ENCODE assay signal across 19 cellular contexts in the genomic region with DNA sequence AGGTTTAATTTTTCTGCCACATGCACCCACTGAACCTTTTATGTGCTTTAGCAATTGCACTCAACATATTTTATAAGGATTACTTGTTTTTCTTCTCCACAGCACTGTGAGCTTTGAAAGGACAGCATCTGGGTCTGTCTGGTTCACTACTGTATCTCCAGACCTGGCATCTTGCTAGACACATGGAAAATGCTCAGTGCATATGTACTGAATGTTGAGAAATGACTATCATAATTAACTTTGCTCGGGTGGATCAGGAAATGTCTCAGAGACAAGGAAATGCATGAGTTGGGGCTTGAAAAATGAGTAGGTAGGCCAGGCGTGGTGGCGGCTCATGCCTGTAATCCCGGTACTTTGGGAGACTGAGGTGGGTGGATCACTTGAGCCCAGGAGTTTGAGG. TPM values are rescaled to one million over a fixed set of nuclear protein-coding genes. Genes with fewer than 3 reads are reported as not detected.
DNase-seq lines count a peak whose midpoint lies in the region; ATAC-seq and TF ChIP-seq lines count a peak whose summit lies in the region.
"Had no signal": no experiment of that assay in that cellular context is flagged by ENCODE, and none has a peak within 500 bp of the region (broad histone marks: within the 10 kb centered on the region; RNA-seq: fewer than 3 reads in every experiment).

No MANE protein-coding gene starts in this region.

- H3K27me3 ChIP-seq in BE2C, result no peaks in the 10 kb centered on the region
- H3K27me3 ChIP-seq: BLaER1 treated with 17β-estradiol and CSF1 and Interleukin-3, amounts not matched to agents 10 nM and 100 nM; body of pancreas had no signal

- no peaks in the 10 kb centered on the region for H3K4me1 Mint-ChIP-seq in immature natural killer cell
- no peaks in the 10 kb centered on the region for H3K4me1 Mint-ChIP-seq in stimulated activated naive CD8-positive, alpha-beta T cell treated with anti-CD3 and anti-CD28 coated beads, Interleukin-15, amount 100 ng/mL, for 72 hours
- H3K4me1 Mint-ChIP-seq: neural crest cell had no signal

- no peaks in the 10 kb centered on the region for H3K4me1 ChIP-seq in BE2C
- H3K4me1 ChIP-seq: BLaER1 treated with 17β-estradiol and CSF1 and Interleukin-3, amounts not matched to agents 10 nM and 100 nM; body of pancreas had no signal

- no peak overlapping the region for H3K4me3 ChIP-seq in BE2C (ENCODE audit: low read depth, low read length)
- H3K4me3 ChIP-seq: BLaER1 treated with 17β-estradiol and CSF1 and Interleukin-3, amounts not matched to agents 10 nM and 100 nM; body of pancreas; SK-N-MC had no signal

- H3K36me3 ChIP-seq in BE2C, result no peaks in the 10 kb centered on the region
- H3K36me3 ChIP-seq: BLaER1 treated with 17β-estradiol and CSF1 and Interleukin-3, amounts not matched to agents 10 nM and 100 nM had no signal

- TF ChIP-seq CTCF in BE2C (IDR thresholded peaks at IDR 0.05; ENCODE audit: low read depth, low read length), result no peak

- no peaks in the 10 kb centered on the region for H3K9me3 ChIP-seq in BE2C
- H3K9me3 ChIP-seq: BLaER1 treated with 17β-estradiol and CSF1 and Interleukin-3, amounts not matched to agents 10 nM and 100 nM; body of pancreas had no signal

- H3K9me3 Mint-ChIP-seq in immature natural killer cell, result no peaks in the 10 kb centered on the region
- H3K9me3 Mint-ChIP-seq in stimulated activated naive CD8-positive, alpha-beta T cell treated with anti-CD3 and anti-CD28 coated beads, Interleukin-15, amount 100 ng/mL, for 72 hours, result peaks cover 0 to 5% of the 10 kb centered on the region in 2 donors
- H3K9me3 Mint-ChIP-seq: activated naive CD8-positive, alpha-beta T cell treated with anti-CD3 and anti-CD28 coated beads for 36 hours; dendritic cell treated with granulocyte-macrophage colony-stimulating factor and Interleukin-4, amounts not matched to agents 40 ng/mL and 50 ng/mL, for 4 days; neural crest cell had no signal

- no peaks in the 10 kb centered on the region for H3K36me3 Mint-ChIP-seq in immature natural killer cell
- H3K36me3 Mint-ChIP-seq: activated naive CD8-positive, alpha-beta T cell treated with anti-CD3 and anti-CD28 coated beads for 36 hours had no signal

- peak; percentile 31 for ATAC-seq in esophagus mucosa
- ATAC-seq in stimulated activated naive CD8-positive, alpha-beta T cell treated with anti-CD3 and anti-CD28 coated beads, Interleukin-15, amount 100 ng/mL, for 72 hours, result no peak
- ATAC-seq: body of pancreas, left lobe of liver had no signal

- no peak overlapping the region for H3K4me3 Mint-ChIP-seq in immature natural killer cell
- H3K4me3 Mint-ChIP-seq in stimulated activated naive CD8-positive, alpha-beta T cell treated with anti-CD3 and anti-CD28 coated beads, Interleukin-15, amount 100 ng/mL, for 72 hours, result no peak overlapping the region
- H3K4me3 Mint-ChIP-seq: activated naive CD8-positive, alpha-beta T cell treated with anti-CD3 and anti-CD28 coated beads for 36 hours; dendritic cell treated with granulocyte-macrophage colony-stimulating factor and Interleukin-4, amounts not matched to agents 40 ng/mL and 50 ng/mL, for 4 days; neural crest cell had no signal

- H3K27me3 Mint-ChIP-seq in immature natural killer cell (ENCODE audit: low read depth in 3 of 3), result peaks cover 0 to 9% (median 2%) of the 10 kb centered on the region in 3 donors
- no peaks in the 10 kb centered on the region for H3K27me3 Mint-ChIP-seq in stimulated activated naive CD8-positive, alpha-beta T cell treated with anti-CD3 and anti-CD28 coated beads, Interleukin-15, amount 100 ng/mL, for 72 hours
- H3K27me3 Mint-ChIP-seq: dendritic cell treated with granulocyte-macrophage colony-stimulating factor and Interleukin-4, amounts not matched to agents 40 ng/mL and 50 ng/mL, for 4 days; progenitor cell of endocrine pancreas had no signal

- DNase-seq in DMS79 treated with DMSO at 0.1 percent for 48 hours (lab: John Stamatoyannopoulos, UW) (peak; percentile 0), DMS79 (lab: John Stamatoyannopoulos, UW) (no peak), BE2C (peak; percentile 68), NCI-H2171 treated with DMSO at 0.1 percent for 48 hours (lab: John Stamatoyannopoulos, UW) (peak; percentile 69), immature natural killer cell (no peak), NCI-H146 (lab: John Stamatoyannopoulos, UW) (no peak)
- no peak for DNase-seq in stimulated activated naive CD8-positive, alpha-beta T cell treated with anti-CD3 and anti-CD28 coated beads, Interleukin-15, amount 100 ng/mL, for 72 hours
- DNase-seq: 8988T; activated naive CD8-positive, alpha-beta T cell treated with anti-CD3 and anti-CD28 coated beads for 36 hours; body of pancreas; H7; stimulated activated CD4-positive, alpha-beta T cell treated with anti-CD3 and anti-CD28 coated beads, Interleukin-2, amount 100 ng/mL, for 48 hours had no signal

- H3K27ac Mint-ChIP-seq in immature natural killer cell, result no peak overlapping the region
- H3K27ac Mint-ChIP-seq in stimulated activated naive CD8-positive, alpha-beta T cell treated with anti-CD3 and anti-CD28 coated beads, Interleukin-15, amount 100 ng/mL, for 72 hours, result no peak overlapping the region
- H3K27ac Mint-ChIP-seq: activated naive CD8-positive, alpha-beta T cell treated with anti-CD3 and anti-CD28 coated beads for 36 hours; dendritic cell treated with granulocyte-macrophage colony-stimulating factor and Interleukin-4, amounts not matched to agents 40 ng/mL and 50 ng/mL, for 4 days; progenitor cell of endocrine pancreas had no signal

RNA-seq across cellular contexts. Expression of gene DOCK3, which starts 40.2 kb away (rescaled TPM):
- polyA plus RNA-seq in BE2C (2012; ENCODE audit: insufficient read depth, insufficient read length, low read depth), result 0.12 TPM
- total RNA-seq in esophagus mucosa, result 0.84 TPM
- under 1 TPM in 2 of 3 donors, not detected in 1; 0.06 to 0.08 TPM for polyA plus RNA-seq in immature natural killer cell
- total RNA-seq: left lobe of liver had no signal

Comparison
In these comparisons a context has a peak if more than half of its experiments do, and no peak if none do; other contexts are left out.
1. DNase-seq: peak in DMS79 treated with DMSO at 0.1 percent for 48 hours (single experiment), BE2C (single experiment) and NCI-H2171 treated with DMSO at 0.1 percent for 48 hours (single experiment); none in DMS79 (single experiment), immature natural killer cell (0 of 3), stimulated activated naive CD8-positive, alpha-beta T cell treated with anti-CD3 and anti-CD28 coated beads, Interleukin-15, amount 100 ng/mL, for 72 hours (0 of 2) and NCI-H146 (single experiment).